Comparison of ENCODE assay signal across 8 cellular contexts in the genomic region with DNA sequence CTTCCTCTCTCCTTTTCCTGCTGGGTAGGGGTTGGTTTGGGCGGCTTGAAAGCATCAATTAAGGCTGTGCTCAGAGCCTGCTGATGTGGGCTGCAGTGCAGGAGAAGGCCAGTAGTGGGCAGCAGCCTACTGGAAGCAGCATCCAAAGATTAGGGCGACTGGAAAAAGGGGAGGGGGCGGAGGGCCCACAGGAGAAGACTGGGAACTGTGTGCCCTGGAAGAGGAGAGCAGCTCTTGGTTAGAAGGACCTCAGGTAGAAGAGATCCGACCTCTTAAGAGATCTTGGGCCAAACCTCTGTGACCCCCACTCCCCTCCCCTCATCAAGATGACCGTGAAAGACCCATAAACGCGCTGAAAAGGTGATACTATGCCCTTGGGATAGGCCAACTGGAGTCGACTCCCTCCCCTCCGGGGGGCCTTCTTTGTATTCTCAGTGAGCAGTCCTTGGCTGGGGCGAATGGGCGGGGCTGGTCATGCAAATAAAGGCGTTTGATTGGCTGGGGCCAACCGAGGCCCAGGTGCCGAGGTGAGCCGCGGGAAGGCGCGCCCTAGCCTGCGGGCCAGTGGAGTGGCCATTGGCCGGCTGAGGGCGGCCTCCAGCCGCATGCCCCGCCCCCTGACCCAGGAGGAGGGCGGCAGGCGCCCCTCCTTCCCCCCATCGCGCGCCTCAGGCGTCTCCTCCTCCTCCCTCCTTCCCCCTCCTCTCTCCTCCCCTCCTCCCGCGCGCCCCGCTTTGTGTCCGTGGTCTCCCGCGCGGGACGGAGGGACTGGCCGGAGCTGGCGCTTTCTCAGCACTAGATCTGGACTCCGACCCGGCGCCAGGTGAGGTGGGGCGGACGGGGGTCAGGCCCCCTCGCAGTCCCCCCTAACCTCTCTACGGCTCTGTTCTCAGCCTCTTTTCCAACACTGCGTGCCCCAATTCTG. TPM values are rescaled to one million over a fixed set of nuclear protein-coding genes. Genes with fewer than 3 reads are reported as not detected.
A peak's percentile ranks its signal among the peaks of the same experiment; 100 is the strongest.
DNase-seq lines count a peak whose midpoint lies in the region; ATAC-seq and TF ChIP-seq lines count a peak whose summit lies in the region.

No MANE protein-coding gene starts in this region.

- peak overlapping the region; percentile 66 to 76 for H3K27ac ChIP-seq in left lung

- peaks cover 0 to 6% of the 10 kb centered on the region in 2 donors for H3K4me1 ChIP-seq in left lung

- no peaks in the 10 kb centered on the region for H3K9me3 Mint-ChIP-seq in WTC11

- intact Hi-C loops in left lung (cut with DNase I): loop anchor here in 1 of 2 donors (10.0 kb wide), 1 partner anchor 100 kb away; no protein-coding TSS in a partner anchor

- H3K27ac Mint-ChIP-seq in WTC11: peak overlapping the region; percentile 79

- CTCF ChIA-PET in WTC11 (lab: Charles Lee): interaction anchor here (0.6 to 1.9 kb wide), 16 partner anchors 12 to 515 kb away, joined by 3 to 9 read pairs (median 3); a partner anchor contains a TSS

- ATAC-seq in GM18498 (IDR thresholded peaks at IDR 0.05; ENCODE audit: unreplicated experiment): peak; percentile 51
- ATAC-seq in HG02884 (IDR thresholded peaks at IDR 0.05; ENCODE audit: unreplicated experiment): peak; percentile 33
- peak; percentile 85 for ATAC-seq in WTC11
- peak; percentile 92 for ATAC-seq in left lung

- peak overlapping the region; percentile 92 for H3K4me3 Mint-ChIP-seq in WTC11

- H3K27me3 ChIP-seq in left lung: peaks cover 0 to 29% of the 10 kb centered on the region in 2 donors

- H3K4me3 ChIP-seq in choroid plexus epithelial cell (ENCODE audit: low read depth, low read length): peak overlapping the region; percentile 59
- H3K4me3 ChIP-seq in left lung: peak overlapping the region; percentile 38 to 43

- H3K9me3 ChIP-seq in left lung: no peaks in the 10 kb centered on the region

- peak; percentile 54 for TF ChIP-seq CTCF in WTC11 (IDR thresholded peaks at IDR 0.05)
- peak; percentile 92 for TF ChIP-seq CTCF in choroid plexus epithelial cell (conservative IDR thresholded peaks at IDR 0.05; ENCODE audit: low read depth, low read length)
- TF ChIP-seq CTCF in left lung (IDR thresholded peaks at IDR 0.05): peak; percentile 66 to 70

- peaks cover 7% of the 10 kb centered on the region for H3K36me3 Mint-ChIP-seq in WTC11

- no peaks in the 10 kb centered on the region for H3K36me3 ChIP-seq in left lung

- DNase-seq in NCI-H2081 treated with DMSO at 0.1 percent for 48 hours (lab: John Stamatoyannopoulos, UW) (peak; percentile 93), WTC11 (ENCODE audit: low spot score) (peak; percentile 91), choroid plexus epithelial cell (ENCODE audit: low read depth) (peak; percentile 67), left lung (peak; percentile 81 to 87), SKM-1 (lab: John Stamatoyannopoulos, UW; ENCODE audit: unreplicated experiment) (no peak)
- peak; percentile 76 for DNase-seq in stimulated activated CD8-positive, alpha-beta memory T cell treated with anti-CD3 and anti-CD28 coated beads, Interleukin-4, amount 100 ng/mL, for 48 hours

- POLR2A ChIA-PET in WTC11 (lab: Charles Lee): interaction anchor here (0.6 to 1.0 kb wide), 4 partner anchors 21 to 515 kb away, joined by 3 to 8 read pairs (median 3); a partner anchor contains a TSS

- peaks cover 46% of the 10 kb centered on the region for H3K4me1 Mint-ChIP-seq in WTC11

- H3K27me3 Mint-ChIP-seq in WTC11 (ENCODE audit: low read depth): no peaks in the 10 kb centered on the region; the same call in 1 of the 2 replicates

TF ChIP-seq in WTC11, 78 proteins besides CTCF, POLR2A, EP300 and RAD21:
- TF ChIP-seq ZNF423 (CRISPR knock-in tag; IDR thresholded peaks at IDR 0.05) (peak; percentile 69; the same call in 1 of the 2 replicates), CREB1 (CRISPR knock-in tag; IDR thresholded peaks at IDR 0.05) (no peak), CREM (CRISPR knock-in tag; IDR thresholded peaks at IDR 0.05) (no peak), GTF2I (CRISPR knock-in tag; conservative IDR thresholded peaks at IDR 0.05) (no peak), GRHL2 (CRISPR knock-in tag; IDR thresholded peaks at IDR 0.05; ENCODE audit: insufficient replicate concordance, severe bottlenecking) (no peak), SP1 (CRISPR knock-in tag; conservative IDR thresholded peaks at IDR 0.05) (peak; percentile 39; the same call in 1 of the 2 replicates)
- TF ChIP-seq, protein P1, sequence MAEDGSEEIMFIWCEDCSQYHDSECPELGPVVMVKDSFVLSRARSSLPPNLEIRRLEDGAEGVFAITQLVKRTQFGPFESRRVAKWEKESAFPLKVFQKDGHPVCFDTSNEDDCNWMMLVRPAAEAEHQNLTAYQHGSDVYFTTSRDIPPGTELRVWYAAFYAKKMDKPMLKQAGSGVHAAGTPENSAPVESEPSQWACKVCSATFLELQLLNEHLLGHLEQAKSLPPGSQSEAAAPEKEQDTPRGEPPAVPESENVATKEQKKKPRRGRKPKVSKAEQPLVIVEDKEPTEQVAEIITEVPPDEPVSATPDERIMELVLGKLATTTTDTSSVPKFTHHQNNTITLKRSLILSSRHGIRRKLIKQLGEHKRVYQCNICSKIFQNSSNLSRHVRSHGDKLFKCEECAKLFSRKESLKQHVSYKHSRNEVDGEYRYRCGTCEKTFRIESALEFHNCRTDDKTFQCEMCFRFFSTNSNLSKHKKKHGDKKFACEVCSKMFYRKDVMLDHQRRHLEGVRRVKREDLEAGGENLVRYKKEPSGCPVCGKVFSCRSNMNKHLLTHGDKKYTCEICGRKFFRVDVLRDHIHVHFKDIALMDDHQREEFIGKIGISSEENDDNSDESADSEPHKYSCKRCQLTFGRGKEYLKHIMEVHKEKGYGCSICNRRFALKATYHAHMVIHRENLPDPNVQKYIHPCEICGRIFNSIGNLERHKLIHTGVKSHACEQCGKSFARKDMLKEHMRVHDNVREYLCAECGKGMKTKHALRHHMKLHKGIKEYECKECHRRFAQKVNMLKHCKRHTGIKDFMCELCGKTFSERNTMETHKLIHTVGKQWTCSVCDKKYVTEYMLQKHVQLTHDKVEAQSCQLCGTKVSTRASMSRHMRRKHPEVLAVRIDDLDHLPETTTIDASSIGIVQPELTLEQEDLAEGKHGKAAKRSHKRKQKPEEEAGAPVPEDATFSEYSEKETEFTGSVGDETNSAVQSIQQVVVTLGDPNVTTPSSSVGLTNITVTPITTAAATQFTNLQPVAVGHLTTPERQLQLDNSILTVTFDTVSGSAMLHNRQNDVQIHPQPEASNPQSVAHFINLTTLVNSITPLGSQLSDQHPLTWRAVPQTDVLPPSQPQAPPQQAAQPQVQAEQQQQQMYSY (CRISPR knock-in tag; IDR thresholded peaks at IDR 0.05): no peak
- TF ChIP-seq, protein P2, sequence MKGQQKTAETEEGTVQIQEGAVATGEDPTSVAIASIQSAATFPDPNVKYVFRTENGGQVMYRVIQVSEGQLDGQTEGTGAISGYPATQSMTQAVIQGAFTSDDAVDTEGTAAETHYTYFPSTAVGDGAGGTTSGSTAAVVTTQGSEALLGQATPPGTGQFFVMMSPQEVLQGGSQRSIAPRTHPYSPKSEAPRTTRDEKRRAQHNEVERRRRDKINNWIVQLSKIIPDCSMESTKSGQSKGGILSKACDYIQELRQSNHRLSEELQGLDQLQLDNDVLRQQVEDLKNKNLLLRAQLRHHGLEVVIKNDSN (CRISPR knock-in tag; IDR thresholded peaks at IDR 0.05): no peak
- TF ChIP-seq, protein P3, sequence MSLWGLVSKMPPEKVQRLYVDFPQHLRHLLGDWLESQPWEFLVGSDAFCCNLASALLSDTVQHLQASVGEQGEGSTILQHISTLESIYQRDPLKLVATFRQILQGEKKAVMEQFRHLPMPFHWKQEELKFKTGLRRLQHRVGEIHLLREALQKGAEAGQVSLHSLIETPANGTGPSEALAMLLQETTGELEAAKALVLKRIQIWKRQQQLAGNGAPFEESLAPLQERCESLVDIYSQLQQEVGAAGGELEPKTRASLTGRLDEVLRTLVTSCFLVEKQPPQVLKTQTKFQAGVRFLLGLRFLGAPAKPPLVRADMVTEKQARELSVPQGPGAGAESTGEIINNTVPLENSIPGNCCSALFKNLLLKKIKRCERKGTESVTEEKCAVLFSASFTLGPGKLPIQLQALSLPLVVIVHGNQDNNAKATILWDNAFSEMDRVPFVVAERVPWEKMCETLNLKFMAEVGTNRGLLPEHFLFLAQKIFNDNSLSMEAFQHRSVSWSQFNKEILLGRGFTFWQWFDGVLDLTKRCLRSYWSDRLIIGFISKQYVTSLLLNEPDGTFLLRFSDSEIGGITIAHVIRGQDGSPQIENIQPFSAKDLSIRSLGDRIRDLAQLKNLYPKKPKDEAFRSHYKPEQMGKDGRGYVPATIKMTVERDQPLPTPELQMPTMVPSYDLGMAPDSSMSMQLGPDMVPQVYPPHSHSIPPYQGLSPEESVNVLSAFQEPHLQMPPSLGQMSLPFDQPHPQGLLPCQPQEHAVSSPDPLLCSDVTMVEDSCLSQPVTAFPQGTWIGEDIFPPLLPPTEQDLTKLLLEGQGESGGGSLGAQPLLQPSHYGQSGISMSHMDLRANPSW (CRISPR knock-in tag; conservative IDR thresholded peaks at IDR 0.05; ENCODE audit: low read depth): no peak

RNA-seq across cellular contexts. Expression of a gene that starts 10.1 kb away (rescaled TPM):
- total RNA-seq in WTC11 (2021): 41.7 to 46.3 TPM (median 42.8 TPM) in 3 replicates
- 10 to 100 TPM; 22.3 to 29.9 TPM for total RNA-seq in left lung

RNA-seq across cellular contexts. Expression of a gene that starts 31.6 kb away (rescaled TPM):
- total RNA-seq in WTC11 (2021) (7.0 to 9.3 TPM (median 8.8 TPM) in 3 replicates), left lung (not detected)

Comparison
In these comparisons a context has a peak if more than half of its experiments do, and no peak if none do; other contexts are left out.
1. ATAC-seq: peak in every context shown above with its lines; median percentile 92 in left lung; 85 in WTC11; 51 in GM18498; 33 in HG02884.